In the genomic region with DNA sequence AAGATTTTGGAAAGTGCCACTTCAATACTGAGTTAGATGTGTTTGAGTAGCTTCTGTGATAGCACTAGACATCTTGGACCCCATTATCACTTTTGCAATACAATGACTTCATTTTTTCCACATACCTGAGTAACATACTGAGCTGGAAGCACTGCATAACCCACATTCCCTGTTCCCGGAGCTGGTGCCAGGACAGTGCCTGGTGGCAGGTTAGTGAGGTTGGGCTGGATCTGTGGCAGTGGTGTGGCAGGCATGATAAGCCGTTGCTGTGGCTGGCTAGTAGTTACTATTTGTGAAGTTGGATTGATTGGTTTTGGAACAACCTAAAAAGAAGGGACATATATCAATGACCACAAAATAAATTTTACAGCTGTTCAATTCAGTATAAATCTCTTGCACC, we compare ENCODE assay signal across 24 cellular contexts. TPM values are rescaled to one million over a fixed set of nuclear protein-coding genes. Genes with fewer than 3 reads are reported as not detected.
DNase-seq lines count a peak whose midpoint lies in the region; ATAC-seq, FAIRE-seq and TF ChIP-seq lines count a peak whose summit lies in the region.
"Had no signal": no experiment of that assay in that cellular context is flagged by ENCODE, and none has a peak within 500 bp of the region (broad histone marks: within the 10 kb centered on the region; RNA-seq: fewer than 3 reads in every experiment).

No MANE protein-coding gene starts in this region.

- H3K36me3 ChIP-seq in left ventricle myocardium inferior (peaks cover 70% of the 10 kb centered on the region), mesendoderm (ENCODE audit: control insufficient read depth, insufficient read depth, low read length) (no peaks in the 10 kb centered on the region)

- no peaks in the 10 kb centered on the region for H3K9me3 Mint-ChIP-seq in T-helper 2 cell treated with Interferon-gamma antibody and Interleukin-4, amounts not matched to agents 5 μg/mL and 100 μg/mL, for 36 hours
- H3K9me3 Mint-ChIP-seq: CD14-positive monocyte; CD4-positive, alpha-beta T cell; CD8-positive, alpha-beta T cell had no signal

- H3K79me1 ChIP-seq in mesendoderm (ENCODE audit: low read length) = no peaks in the 10 kb centered on the region

- no peak overlapping the region for H3K4me2 ChIP-seq in mesendoderm (ENCODE audit: low read length)
- H3K4me2 ChIP-seq: BLaER1 had no signal

- peaks cover 54% of the 10 kb centered on the region for H3K36me3 Mint-ChIP-seq in T-helper 2 cell treated with Interferon-gamma antibody and Interleukin-4, amounts not matched to agents 5 μg/mL and 100 μg/mL, for 36 hours (ENCODE audit: low read depth)

- no peak for TF ChIP-seq CTCF in left ventricle myocardium inferior (IDR thresholded peaks at IDR 0.05; ENCODE audit: borderline replicate concordance)

- no peaks in the 10 kb centered on the region for H3K79me2 ChIP-seq in mesendoderm (ENCODE audit: control insufficient read depth, insufficient read depth, low read length)

- TF ChIP-seq POLR2A in GM12891 (IDR thresholded peaks at IDR 0.05; ENCODE audit: low read depth, low read length) = no peak

- no peaks in the 10 kb centered on the region for H3K27me3 Mint-ChIP-seq in T-helper 2 cell treated with Interferon-gamma antibody and Interleukin-4, amounts not matched to agents 5 μg/mL and 100 μg/mL, for 36 hours (ENCODE audit: low read depth)
- H3K27me3 Mint-ChIP-seq: CD4-positive, alpha-beta T cell had no signal

- H2BK15ac ChIP-seq in mesendoderm (replicated peaks; ENCODE audit: low read depth) = no peak overlapping the region

- no peak overlapping the region for H2BK120ac ChIP-seq in mesendoderm (ENCODE audit: low read depth, low read length)

- H2BK5ac ChIP-seq in mesendoderm (ENCODE audit: low read length) = no peak overlapping the region

- peaks cover 9% of the 10 kb centered on the region for H3K4me1 ChIP-seq in left ventricle myocardium inferior
- no peaks in the 10 kb centered on the region for H3K4me1 ChIP-seq in mesendoderm (ENCODE audit: control insufficient read depth, low read depth, low read length)
- H3K4me1 ChIP-seq: BE2C, BLaER1, Caco-2 had no signal

- H4K5ac ChIP-seq in mesendoderm (ENCODE audit: low read length) = no peak overlapping the region

- no peak overlapping the region for H3K56ac ChIP-seq in mesendoderm (ENCODE audit: low read length)

- no peak for DNase-seq in left ventricle myocardium superior
- DNase-seq in left ventricle myocardium inferior = no peak
- no peak for DNase-seq in GM12891 (ENCODE audit: insufficient read length, low spot score)
- peak; percentile 3 for DNase-seq in astrocyte of the hippocampus (ENCODE audit: low read depth, low spot score)
- DNase-seq in mesendoderm = peak; percentile 1
- no peak for DNase-seq in T-helper 2 cell treated with Interferon-gamma antibody and Interleukin-4, amounts not matched to agents 5 μg/mL and 100 μg/mL, for 36 hours (ENCODE audit: low spot score)
- DNase-seq: 8988T; ACHN; BE2C; C1 segment of cervical spinal cord; Caco-2; Calu3; CD4-positive, alpha-beta T cell; DMS79 treated with DMSO at 0.1 percent for 48 hours; GF-D8 had no signal

- H3K27me3 ChIP-seq in left ventricle myocardium inferior (ENCODE audit: low read depth) (no peaks in the 10 kb centered on the region), mesendoderm (ENCODE audit: insufficient read depth, low read length, poor library complexity) (no peaks in the 10 kb centered on the region)
- H3K27me3 ChIP-seq: BE2C, BLaER1 had no signal

- no peak overlapping the region for H3K23ac ChIP-seq in mesendoderm (ENCODE audit: low read length)

- no peak overlapping the region for H4K8ac ChIP-seq in mesendoderm (ENCODE audit: low read depth, low read length)

- intact Hi-C loops in left ventricle myocardium superior (cut with micrococcal nuclease) (no loop called here), left ventricle myocardium inferior (cut with micrococcal nuclease) (no loop called here)

- no peaks in the 10 kb centered on the region for H3K9me3 ChIP-seq in left ventricle myocardium inferior (replicated peaks)
- H3K9me3 ChIP-seq: BE2C, BLaER1, Caco-2 had no signal

- no peak overlapping the region for H3K27ac ChIP-seq in left ventricle myocardium inferior (replicated peaks)
- no peak overlapping the region for H3K27ac ChIP-seq in mesendoderm (ENCODE audit: low read depth, low read length)
- H3K27ac ChIP-seq: BLaER1 had no signal

- no peak overlapping the region for H3K9ac ChIP-seq in mesendoderm (ENCODE audit: low read length)
- H3K9ac ChIP-seq: BLaER1 had no signal

- H3K4me3 ChIP-seq in left ventricle myocardium inferior (no peak overlapping the region), mesendoderm (ENCODE audit: low read length) (no peak overlapping the region)
- H3K4me3 ChIP-seq: BLaER1 had no signal

- FAIRE-seq in GM12891 (lab: Jason Lieb, UNC) = peak; percentile 13
- FAIRE-seq: A204.1, G401.6, GM12892, GM18507 had no signal

- H2AK5ac ChIP-seq in mesendoderm (ENCODE audit: low read length) = no peak overlapping the region

- WGBS in mesendoderm (ENCODE audit: extremely low coverage, insufficient coverage, low lambda C conversion rate) = no CpG with 5 or more reads among the region's 2 CpGs

- H3K4me3 Mint-ChIP-seq in T-helper 2 cell treated with Interferon-gamma antibody and Interleukin-4, amounts not matched to agents 5 μg/mL and 100 μg/mL, for 36 hours = no peak overlapping the region
- H3K4me3 Mint-ChIP-seq: CD14-positive monocyte; CD4-positive, alpha-beta T cell; CD8-positive, alpha-beta T cell had no signal

- H3K4me1 Mint-ChIP-seq in T-helper 2 cell treated with Interferon-gamma antibody and Interleukin-4, amounts not matched to agents 5 μg/mL and 100 μg/mL, for 36 hours (ENCODE audit: low read depth) = peaks cover 1% of the 10 kb centered on the region
- H3K4me1 Mint-ChIP-seq: CD14-positive monocyte had no signal

- H3K18ac ChIP-seq in mesendoderm (ENCODE audit: low read length) = no peak overlapping the region

- no peak overlapping the region for H3K27ac Mint-ChIP-seq in T-helper 2 cell treated with Interferon-gamma antibody and Interleukin-4, amounts not matched to agents 5 μg/mL and 100 μg/mL, for 36 hours
- H3K27ac Mint-ChIP-seq: CD4-positive, alpha-beta T cell; CD8-positive, alpha-beta T cell had no signal

- ATAC-seq in left ventricle myocardium superior = peak; percentile 39
- no peak for ATAC-seq in GM21447 (IDR thresholded peaks at IDR 0.05; ENCODE audit: unreplicated experiment)
- no peak for ATAC-seq in GM21381 (IDR thresholded peaks at IDR 0.05; ENCODE audit: unreplicated experiment)
- ATAC-seq: CD8-positive, alpha-beta T cell had no signal

- no peak overlapping the region for H3K4ac ChIP-seq in mesendoderm (ENCODE audit: low read depth, low read length)

TF ChIP-seq in GM12891, 5 proteins besides CTCF, POLR2A, EP300 and RAD21:
- TF ChIP-seq TAF1 (IDR thresholded peaks at IDR 0.05; ENCODE audit: low read depth, low read length) (no peak), POU2F2 (IDR thresholded peaks at IDR 0.05; ENCODE audit: low read depth, low read length) (no peak), POLR2AphosphoS5 (IDR thresholded peaks at IDR 0.05; ENCODE audit: low read depth, low read length) (no peak)

RNA-seq across cellular contexts. Expression of a gene that starts 38.9 kb away (rescaled TPM):
- total RNA-seq in left ventricle myocardium superior (5.3 TPM), left ventricle myocardium inferior (5.6 TPM)
- 2.4 TPM for polyA plus RNA-seq in GM12891 (2012; ENCODE audit: low read depth, missing spikeins)
- 8.1 TPM for polyA plus RNA-seq in mesendoderm (2013, experiment 1 of 2)
- 7.2 TPM for polyA plus RNA-seq in mesendoderm (2013, experiment 2 of 2)

RNA-seq across cellular contexts. Expression of a gene that starts 48.5 kb away (rescaled TPM):
- total RNA-seq in left ventricle myocardium superior (103 TPM), left ventricle myocardium inferior (115 TPM)
- polyA plus RNA-seq in GM12891 (2012; ENCODE audit: low read depth, missing spikeins) = 96.3 TPM
- 117 TPM for polyA plus RNA-seq in mesendoderm (2013, experiment 1 of 2)
- 117 TPM for polyA plus RNA-seq in mesendoderm (2013, experiment 2 of 2)

Comparison
In these comparisons a context has a peak if more than half of its experiments do, and no peak if none do; other contexts are left out.
1. DNase-seq: peak in astrocyte of the hippocampus (single experiment) and mesendoderm (single experiment); none in left ventricle myocardium superior (single experiment), left ventricle myocardium inferior (single experiment), GM12891 (single experiment) and T-helper 2 cell treated with Interferon-gamma antibody and Interleukin-4, amounts not matched to agents 5 μg/mL and 100 μg/mL, for 36 hours (single experiment).